Comparison of ENCODE assay signal across 8 cellular contexts in the genomic region with DNA sequence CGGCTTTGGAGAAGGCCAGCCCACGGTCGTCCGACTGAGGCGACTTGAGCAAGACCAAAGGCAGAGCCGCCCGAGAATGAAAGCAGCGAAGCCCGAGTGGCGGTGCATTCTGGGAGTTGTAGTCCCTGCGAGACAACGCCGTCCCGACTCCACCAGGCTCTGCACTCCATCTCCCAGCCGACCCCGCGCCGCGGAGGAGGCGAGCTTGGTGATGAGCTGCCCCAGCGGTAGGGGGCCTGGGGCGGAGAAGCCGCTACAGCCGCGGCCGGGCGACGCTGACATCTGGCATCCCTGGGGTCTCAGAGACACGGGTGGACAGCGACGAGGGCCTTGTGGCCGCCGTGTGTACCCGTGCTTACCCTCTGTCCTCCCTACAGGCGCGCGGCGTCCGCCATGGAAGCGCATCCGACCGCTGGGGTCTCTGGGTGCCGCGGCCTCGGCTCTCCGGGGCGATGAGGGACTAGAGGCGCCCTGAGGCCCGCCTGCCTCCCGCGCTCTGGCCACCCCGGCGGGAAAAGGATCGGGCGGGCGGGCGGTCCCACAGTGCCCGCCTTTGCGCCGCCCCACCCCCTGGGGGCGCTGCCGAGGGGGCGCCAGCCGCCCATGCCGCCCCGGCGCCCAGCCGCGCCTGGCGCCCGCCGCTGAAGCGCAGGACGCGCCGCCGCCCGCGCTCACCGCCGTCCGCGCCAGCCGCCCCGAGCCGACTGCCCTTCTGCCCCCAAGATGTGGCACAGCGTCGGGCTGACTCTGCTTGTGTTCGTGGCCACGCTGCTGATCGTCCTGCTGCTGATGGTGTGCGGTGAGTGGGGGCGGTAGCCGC. TPM values are rescaled to one million over a fixed set of nuclear protein-coding genes. Genes with fewer than 3 reads are reported as not detected.
DNase-seq lines count a peak whose midpoint lies in the region; ATAC-seq, FAIRE-seq and TF ChIP-seq lines count a peak whose summit lies in the region.

Gene SMIM13, plus strand, starts transcription at position 244 of the 820 bp plus-strand sequence. Its CDS starts 480 bp downstream, at position 724.

- WGBS in pancreas, 2 donors, result 0% methylated on average over 59 to 94 of the region's 94 CpGs
- 0% methylated on average over 10 to 85 of the region's 94 CpGs for WGBS in tibial nerve, 2 donors

- H3K36me3 ChIP-seq in pancreas (no peaks in the 10 kb centered on the region), tibial nerve (peaks cover 0 to under 1% (median 0%) of the 10 kb centered on the region in 3 donors)

- H3K27ac ChIP-seq in pancreas, result peak within 1 kb of the TSS; percentile 93 to 98 (median 96)
- peak within 1 kb of the TSS; percentile 98 to 99 (median 98) for H3K27ac ChIP-seq in tibial nerve

- H3K4me1 ChIP-seq in pancreas, result peaks cover 0 to 14% (median 0%) of the 10 kb centered on the region in 3 donors
- H3K4me1 ChIP-seq in tibial nerve, result peaks cover 0 to 24% (median 10%) of the 10 kb centered on the region in 4 donors

- FAIRE-seq in pancreas (lab: Jason Lieb, UNC), result no peak

- H3K4me3 ChIP-seq in pancreas, result peak within 1 kb of the TSS; percentile 71 to 100 (median 88)
- H3K4me3 ChIP-seq in tibial nerve, result peak within 1 kb of the TSS; percentile 90 to 99 (median 94)

- peak; percentile 45 to 87 for TF ChIP-seq EP300 in tibial nerve (IDR thresholded peaks at IDR 0.05)

- peak; percentile 54 to 79 for TF ChIP-seq POLR2A in tibial nerve (IDR thresholded peaks at IDR 0.05)

- ATAC-seq in HG02763 (IDR thresholded peaks at IDR 0.05; ENCODE audit: unreplicated experiment) (peak; percentile 89), Right ventricle myocardium inferior (peak; percentile 99), pancreas (peak; percentile 96 to 99 (median 97))

- H3K27me3 ChIP-seq in pancreas (no peaks in the 10 kb centered on the region), tibial nerve (no peaks in the 10 kb centered on the region)

- TF ChIP-seq CTCF in GM12874 (IDR thresholded peaks at IDR 0.05; ENCODE audit: insufficient read depth, low read depth, low read length) (peak; percentile 59), pancreas (IDR thresholded peaks at IDR 0.05) (peak in 3 of 4 donors; percentile 41 to 57 (median 51)), tibial nerve (IDR thresholded peaks at IDR 0.05) (peak; percentile 41 to 93 (median 84))

- intact Hi-C loops in Right ventricle myocardium inferior (cut with DNase I) (no loop called here), pancreas (cut with DNase I) (no loop called here)

- peak; percentile 94 to 98 (median 97) for DNase-seq in NCI-H1417 (lab: John Stamatoyannopoulos, UW)
- DNase-seq in SW 1271 (lab: John Stamatoyannopoulos, UW), result peak; percentile 98
- DNase-seq in activated naive CD8-positive, alpha-beta T cell treated with anti-CD3 and anti-CD28 coated beads, Interleukin-2, amount 50 U/mL, for 16 hours (ENCODE audit: low read depth, low spot score), result peak; percentile 87
- peak; percentile 99 for DNase-seq in Right ventricle myocardium inferior (ENCODE audit: missing footprints)
- DNase-seq in pancreas, result peak; percentile 95 to 98 (median 98)
- peak; percentile 93 to 95 for DNase-seq in tibial nerve (ENCODE audit: low spot score in 2 of 2)

- H3K9me3 ChIP-seq in pancreas (no peaks in the 10 kb centered on the region), tibial nerve (no peaks in the 10 kb centered on the region)

RNA-seq across cellular contexts. Expression of gene SMIM13, which starts in this region (rescaled TPM):
- 12.6 TPM for total RNA-seq in Right ventricle myocardium inferior
- total RNA-seq in pancreas, result 1 to 10 TPM; 2.5 to 5.1 (median 3.1) TPM
- 1 to 10 TPM; 1.4 to 2.4 TPM for polyA plus RNA-seq in pancreas
- 10 to 100 TPM in 1 of 4 donors, 1 to 10 TPM in 3; 6.3 to 11.1 (median 9.6) TPM for total RNA-seq in tibial nerve

Comparison
In these comparisons a context has a peak if more than half of its experiments do, and no peak if none do; other contexts are left out.
1. Peak in every context shown above with its lines: DNase-seq, ATAC-seq, H3K4me3 ChIP-seq and H3K27ac ChIP-seq.